Comparison of ENCODE assay signal across 12 cellular contexts in the genomic region with DNA sequence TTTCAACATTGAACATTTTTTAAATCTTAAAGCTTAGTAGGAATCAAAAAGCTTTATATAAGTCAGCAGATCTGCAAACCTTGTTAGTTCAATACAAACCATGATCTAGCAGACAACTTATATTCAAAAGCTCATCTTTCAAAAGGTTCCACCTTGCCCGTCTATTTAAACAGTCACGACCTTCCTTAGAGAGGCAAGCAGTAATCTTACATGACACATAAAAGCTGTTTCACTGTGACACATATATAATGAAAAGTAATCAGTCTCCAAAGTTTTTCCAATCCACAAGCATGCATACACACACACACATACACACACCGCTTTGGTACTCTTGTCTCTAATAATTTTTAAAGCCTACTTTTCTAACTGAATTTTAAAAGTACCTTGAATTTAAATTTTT. TPM values are rescaled to one million over a fixed set of nuclear protein-coding genes. Genes with fewer than 3 reads are reported as not detected.
DNase-seq lines count a peak whose midpoint lies in the region; ATAC-seq and TF ChIP-seq lines count a peak whose summit lies in the region.
"Had no signal": no experiment of that assay in that cellular context is flagged by ENCODE, and none has a peak within 500 bp of the region (broad histone marks: within the 10 kb centered on the region; RNA-seq: fewer than 3 reads in every experiment).

No MANE protein-coding gene starts in this region.

- H3K4ac ChIP-seq in IMR-90 (ENCODE audit: low read depth, low read length), result peak overlapping the region; percentile 3; the same call in 1 of the 2 replicates

- peak overlapping the region; percentile 57; the same call in 1 of the 2 replicates for H3K4me2 ChIP-seq in IMR-90 (ENCODE audit: low read depth, low read length)
- H3K4me2 ChIP-seq: KMS-11 had no signal

- no CpG with 5 or more reads among the region's 3 CpGs for WGBS in IMR-90 (ENCODE audit: extremely low coverage in 2 of 2, insufficient read length in 1 of 2), 2 experiments
- 91 to 92% methylated on average over 3 of the region's 3 CpGs for WGBS in lower leg skin, 2 donors

- dilution Hi-C loops in IMR-90 (cut with HindIII; ENCODE audit: low sequenced_read_pairs, unreplicated experiment), result no loop called here

- peaks cover 15 to 40% of the 10 kb centered on the region in 2 experiments for H3K79me1 ChIP-seq in IMR-90 (ENCODE audit: low read depth in 1 of 2, low read length in 2 of 2)

- POLR2A ChIA-PET in Caco-2 (lab: Charles Lee) (no interaction called here), IMR-90 (lab: Charles Lee; ENCODE audit: unreplicated experiment) (interaction anchor here (1.2 kb wide), 1 partner anchor 110 kb away, joined by 3 read pairs; a partner anchor contains a TSS)

- H2BK15ac ChIP-seq in IMR-90 (ENCODE audit: low read depth, low read length), result no peak overlapping the region; the same call in 2 of the 3 replicates

- no peaks in the 10 kb centered on the region for H3K9me3 ChIP-seq in Caco-2
- H3K9me3 ChIP-seq in IMR-90 (ENCODE audit: control insufficient read depth, insufficient read depth, low read length), result no peaks in the 10 kb centered on the region

- H3K27me3 Mint-ChIP-seq in Caco-2 (ENCODE audit: insufficient read depth, unreplicated experiment) (no peaks in the 10 kb centered on the region), osteocyte (ENCODE audit: unreplicated experiment) (no peaks in the 10 kb centered on the region)
- H3K27me3 Mint-ChIP-seq in dendritic cell treated with granulocyte-macrophage colony-stimulating factor and Interleukin-4, amounts not matched to agents 40 ng/mL and 50 ng/mL, for 4 days, result no peaks in the 10 kb centered on the region
- H3K27me3 Mint-ChIP-seq: CD8-positive, alpha-beta memory T cell had no signal

- no peak overlapping the region for H3K4me3 Mint-ChIP-seq in Caco-2 (ENCODE audit: unreplicated experiment)
- H3K4me3 Mint-ChIP-seq in dendritic cell treated with granulocyte-macrophage colony-stimulating factor and Interleukin-4, amounts not matched to agents 40 ng/mL and 50 ng/mL, for 4 days, result no peak overlapping the region
- H3K4me3 Mint-ChIP-seq in osteocyte (ENCODE audit: unreplicated experiment), result no peak overlapping the region
- H3K4me3 Mint-ChIP-seq: CD8-positive, alpha-beta memory T cell had no signal

- H3K4me1 Mint-ChIP-seq in Caco-2 (ENCODE audit: low read depth, unreplicated experiment) (no peaks in the 10 kb centered on the region), osteocyte (ENCODE audit: unreplicated experiment) (peaks cover 5% of the 10 kb centered on the region)
- peaks cover 18% of the 10 kb centered on the region for H3K4me1 Mint-ChIP-seq in dendritic cell treated with granulocyte-macrophage colony-stimulating factor and Interleukin-4, amounts not matched to agents 40 ng/mL and 50 ng/mL, for 4 days (ENCODE audit: low read depth)

- BruUV-seq in Caco-2 (replicated peaks; lab: Mats Ljungman, UMichigan) (TSS peak; percentile 10), IMR-90 (replicated peaks; lab: Mats Ljungman, UMichigan) (no TSS peak)

- no peak overlapping the region for H2AK9ac ChIP-seq in IMR-90 (replicated peaks; ENCODE audit: low read depth, low read length, poor library complexity)

- H3K27ac Mint-ChIP-seq in Caco-2 (ENCODE audit: unreplicated experiment) (no peak overlapping the region), osteocyte (ENCODE audit: unreplicated experiment) (peak overlapping the region; percentile 36)
- peak overlapping the region; percentile 43 for H3K27ac Mint-ChIP-seq in dendritic cell treated with granulocyte-macrophage colony-stimulating factor and Interleukin-4, amounts not matched to agents 40 ng/mL and 50 ng/mL, for 4 days

- CTCF ChIA-PET in Caco-2 (lab: Charles Lee) (no interaction called here), IMR-90 (lab: Yijun Ruan, JAX) (interaction anchor here (0.5 to 0.7 kb wide), 3 partner anchors 11 to 492 kb away, joined by 3 to 4 read pairs (median 4); no protein-coding TSS in a partner anchor)

- peak overlapping the region; percentile 68 for H2BK20ac ChIP-seq in IMR-90 (ENCODE audit: low read depth, low read length)

- no peak overlapping the region for H2AFZ ChIP-seq in IMR-90 (replicated peaks; ENCODE audit: low read length, poor library complexity)

- peaks cover 13% of the 10 kb centered on the region for H3K9me1 ChIP-seq in IMR-90 (ENCODE audit: insufficient read depth, low read length)

- H4K20me1 ChIP-seq in IMR-90 (ENCODE audit: insufficient read depth, low read length), result no peaks in the 10 kb centered on the region

- 0 out of 2 replicates have a peak overlapping the region, but pooled peaks have one; percentile 0 for H3K14ac ChIP-seq in IMR-90 (replicated peaks; ENCODE audit: low read depth, low read length)

- intact Hi-C loops in Caco-2 (cut with micrococcal nuclease; ENCODE audit: unreplicated experiment), result no loop called here
- intact Hi-C loops in IMR-90 (cut with micrococcal nuclease), result no loop called here
- intact Hi-C loops in dendritic cell treated with granulocyte-macrophage colony-stimulating factor and Interleukin-4, amounts not matched to agents 40 ng/mL and 50 ng/mL, for 4 days (cut with micrococcal nuclease), result no loop called here
- intact Hi-C loops in lower leg skin (cut with DNase I; ENCODE audit: low total_unique reads), result no loop called here

- H2BK120ac ChIP-seq in IMR-90 (ENCODE audit: low read depth, low read length), result peak overlapping the region; percentile 33

- 0 out of 2 replicates have a peak overlapping the region, but pooled peaks have one; percentile 19 for H3K56ac ChIP-seq in IMR-90 (ENCODE audit: extremely low read depth, insufficient read depth, low read length)

- no peak overlapping the region for H3K9ac ChIP-seq in IMR-90 (ENCODE audit: low read depth, low read length)
- H3K9ac ChIP-seq: KMS-11 had no signal

- H3K9me3 Mint-ChIP-seq in Caco-2 (ENCODE audit: unreplicated experiment) (no peaks in the 10 kb centered on the region), osteocyte (ENCODE audit: unreplicated experiment) (no peaks in the 10 kb centered on the region)
- no peaks in the 10 kb centered on the region for H3K9me3 Mint-ChIP-seq in dendritic cell treated with granulocyte-macrophage colony-stimulating factor and Interleukin-4, amounts not matched to agents 40 ng/mL and 50 ng/mL, for 4 days
- H3K9me3 Mint-ChIP-seq: CD8-positive, alpha-beta memory T cell had no signal

- DNase-seq in Caco-2, result no peak
- peak; percentile 53 for DNase-seq in IMR-90
- no peak for DNase-seq in osteocyte (ENCODE audit: extremely low spot score, unreplicated experiment)
- no peak for DNase-seq in lower leg skin (ENCODE audit: low spot score in 2 of 2)
- DNase-seq: CD8-positive, alpha-beta memory T cell; head of caudate nucleus; NCI-H146; NCI-H510A treated with DMSO at 0.1 percent for 48 hours had no signal

- peak overlapping the region; percentile 94 for H2BK5ac ChIP-seq in IMR-90 (ENCODE audit: low read depth, low read length, poor library complexity, severe bottlenecking)

- H3K36me3 ChIP-seq in Caco-2 (ENCODE audit: control insufficient read depth, insufficient read depth, low read length) (peaks cover 1% of the 10 kb centered on the region), IMR-90 (ENCODE audit: control insufficient read depth, insufficient read depth, low read length) (peaks cover 36% of the 10 kb centered on the region)

- H3K27ac ChIP-seq in IMR-90 (ENCODE audit: insufficient read depth, low read length), result peak overlapping the region; percentile 42
- H3K27ac ChIP-seq: KMS-11 had no signal

- ATAC-seq in IMR-90 (ENCODE audit: low read depth), result peak; percentile 19; the same call in 1 of the 2 replicates
- no peak for ATAC-seq in GM21526 (IDR thresholded peaks at IDR 0.05; ENCODE audit: low FRiP score, unreplicated experiment)
- ATAC-seq in GM19455 (IDR thresholded peaks at IDR 0.05; ENCODE audit: unreplicated experiment), result no peak

- H4K5ac ChIP-seq in IMR-90 (ENCODE audit: low read depth, low read length), result peak overlapping the region; percentile 3; the same call in 1 of the 2 replicates

- H3K27me3 ChIP-seq in Caco-2 (replicated peaks; ENCODE audit: control insufficient read depth, insufficient read depth, low read length), result no peaks in the 10 kb centered on the region
- no peaks in the 10 kb centered on the region for H3K27me3 ChIP-seq in IMR-90 (ENCODE audit: control insufficient read depth, insufficient read depth, low read length)

- TF ChIP-seq CTCF in Caco-2 (IDR thresholded peaks at IDR 0.05; ENCODE audit: insufficient read depth in 1 of 2, low read depth in 1 of 2, low read length in 1 of 2, severe bottlenecking in 1 of 2, unreplicated experiment in 1 of 2), result no peak
- TF ChIP-seq CTCF in IMR-90 (conservative IDR thresholded peaks at IDR 0.05; ENCODE audit: low read depth, low read length), result no peak
- TF ChIP-seq CTCF in osteocyte (IDR thresholded peaks at IDR 0.05), result no peak
- TF ChIP-seq CTCF in lower leg skin (IDR thresholded peaks at IDR 0.05), result no peak

- H3K4me1 ChIP-seq in Caco-2 (no peaks in the 10 kb centered on the region), IMR-90 (ENCODE audit: control insufficient read depth, insufficient read depth, low read length) (peaks cover 24% of the 10 kb centered on the region)

- peak overlapping the region; percentile 6; the same call in 1 of the 2 replicates for H3K23ac ChIP-seq in IMR-90 (ENCODE audit: low read depth, low read length)

- no peak overlapping the region for H2AK5ac ChIP-seq in IMR-90 (ENCODE audit: low read depth, low read length)

- H3K18ac ChIP-seq in IMR-90 (ENCODE audit: low read depth, low read length), result peak overlapping the region; percentile 24; the same call in 1 of the 2 replicates

- peak overlapping the region; percentile 18; the same call in 1 of the 2 replicates for H4K91ac ChIP-seq in IMR-90 (ENCODE audit: insufficient read depth, low read depth, low read length)

- peak overlapping the region in 1 of 2 experiments; percentile 27; a peak in 2 of 4 replicates for H4K8ac ChIP-seq in IMR-90 (ENCODE audit: low read depth in 2 of 2, low read length in 2 of 2)

- in situ Hi-C loops in IMR-90 (cut with MboI; ENCODE audit: low sequenced_read_pairs), result loop anchor here (25.0 kb wide), 1 partner anchor 282 kb away; a partner anchor contains a TSS

- peaks cover 31% of the 10 kb centered on the region for H3K36me3 Mint-ChIP-seq in Caco-2 (ENCODE audit: insufficient read depth, unreplicated experiment)
- H3K36me3 Mint-ChIP-seq in dendritic cell treated with granulocyte-macrophage colony-stimulating factor and Interleukin-4, amounts not matched to agents 40 ng/mL and 50 ng/mL, for 4 days (ENCODE audit: low read depth), result peaks cover 75% of the 10 kb centered on the region
- H3K36me3 Mint-ChIP-seq in osteocyte (ENCODE audit: unreplicated experiment), result peaks cover 17% of the 10 kb centered on the region

- TF ChIP-seq RAD21 in IMR-90 (IDR thresholded peaks at IDR 0.05; ENCODE audit: low read length), result no peak

- no peak overlapping the region for H3K4me3 ChIP-seq in Caco-2 (ENCODE audit: low read depth, low read length)
- no peak overlapping the region for H3K4me3 ChIP-seq in IMR-90 (ENCODE audit: insufficient read depth, low read depth, low read length)
- no peak overlapping the region for H3K4me3 ChIP-seq in lower leg skin (ENCODE audit: low read depth, poor library complexity, severe bottlenecking)

- TF ChIP-seq POLR2A in IMR-90 (IDR thresholded peaks at IDR 0.05; ENCODE audit: low read depth, low read length), result no peak
- no peak for TF ChIP-seq POLR2A in lower leg skin (IDR thresholded peaks at IDR 0.05)

RNA-seq across cellular contexts. Expression of a gene that starts 12.9 kb away (rescaled TPM):
- total RNA-seq in Caco-2 (2022), result 109 and 110 TPM in 2 replicates
- 243 TPM in 2 replicates for total RNA-seq in IMR-90 (2012; rRNA removed)
- polyA plus RNA-seq in IMR-90 (2012; rRNA removed), result 102 and 173 TPM in 2 replicates
- polyA plus RNA-seq in IMR-90 (2012; cell fraction: cytosol; rRNA removed), result 93.7 and 177 TPM in 2 replicates
- polyA plus RNA-seq in IMR-90 (2012; cell fraction: nucleus; rRNA removed; ENCODE audit: low replicate concordance), result 48.2 and 96.3 TPM in 2 replicates
- 73.1 and 74.5 TPM in 2 replicates for total RNA-seq in osteocyte
- 100 to 1,000 TPM; 117 to 280 (median 190) TPM for total RNA-seq in lower leg skin

RNA-seq across cellular contexts. Expression of a gene that starts 47.2 kb away (rescaled TPM):
- total RNA-seq in Caco-2 (2022) (109 and 114 TPM in 2 replicates), IMR-90 (2012; rRNA removed) (92.3 and 124 TPM in 2 replicates), osteocyte (82.3 and 83.7 TPM in 2 replicates), lower leg skin (10 to 100 TPM; 57.8 to 76.7 (median 67.9) TPM)
- 20.1 and 30.2 TPM in 2 replicates for polyA plus RNA-seq in IMR-90 (2012; rRNA removed)
- 6.5 and 6.6 TPM in 2 replicates for polyA plus RNA-seq in IMR-90 (2012; cell fraction: cytosol; rRNA removed)
- polyA plus RNA-seq in IMR-90 (2012; cell fraction: nucleus; rRNA removed; ENCODE audit: low replicate concordance), result 3.8 and 25.2 TPM in 2 replicates
